ENCODE assay signal across 12 cellular contexts in the genomic region with DNA sequence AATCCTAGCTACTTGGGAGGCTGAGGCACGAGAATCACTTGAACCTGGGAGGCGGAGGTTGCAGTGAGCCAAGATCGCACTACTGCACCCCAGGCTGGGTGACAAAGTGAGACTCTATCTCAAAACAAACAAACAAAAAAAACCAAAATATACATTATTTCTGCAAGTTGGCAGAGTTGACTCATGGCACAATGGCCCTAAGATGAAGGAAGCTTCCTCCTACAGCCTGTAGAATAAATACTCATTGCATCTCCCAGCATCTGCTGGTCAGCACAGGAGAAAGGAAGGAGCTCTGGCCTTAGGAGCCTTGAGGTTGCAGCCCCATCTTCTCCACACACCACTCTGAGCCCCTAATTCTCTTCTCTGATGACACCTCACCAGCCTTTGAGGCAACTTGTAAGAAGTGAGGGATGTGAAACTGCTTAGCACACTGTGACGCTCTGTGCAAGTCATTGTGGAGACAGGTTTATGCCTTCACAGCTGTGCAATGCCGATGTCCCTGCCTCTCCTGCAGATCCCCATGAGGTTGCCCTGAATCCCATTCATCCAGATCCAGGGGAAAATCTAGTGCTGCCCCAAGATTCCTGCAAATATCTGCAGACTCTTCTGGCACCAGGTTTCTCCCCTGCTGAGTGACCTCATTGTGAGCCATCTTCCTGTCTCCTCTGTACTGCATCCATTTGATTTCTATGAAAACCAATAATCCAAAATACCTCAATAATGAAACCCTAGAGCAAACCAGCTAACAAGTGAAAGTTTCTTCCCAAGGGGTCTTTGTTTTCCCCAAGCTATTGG.
DNase-seq lines count a peak whose midpoint lies in the region; ATAC-seq and TF ChIP-seq lines count a peak whose summit lies in the region.
"Had no signal": no experiment of that assay in that cellular context is flagged by ENCODE, and none has a peak within 500 bp of the region (broad histone marks: within the 10 kb centered on the region; RNA-seq: fewer than 3 reads in every experiment).

No MANE protein-coding gene starts in this region.

- TF ChIP-seq CTCF in right atrium auricular region (IDR thresholded peaks at IDR 0.05), result no peak

- H3K36me3 Mint-ChIP-seq in immature natural killer cell, result peaks cover 0 to 6% (median 6%) of the 10 kb centered on the region in 3 donors
- H3K36me3 Mint-ChIP-seq in T-cell, result peaks cover 4% of the 10 kb centered on the region

- H3K4me3 ChIP-seq in ACC112 (ENCODE audit: low read depth, low read length) (0 out of 2 replicates have a peak overlapping the region, but pooled peaks have one; percentile 13), right atrium auricular region (no peak overlapping the region)
- H3K4me3 ChIP-seq: breast epithelium, PC-9 had no signal

- H3K27ac Mint-ChIP-seq in immature natural killer cell (peak overlapping the region in 3 of 6 donors; percentile 6 to 69 (median 23)), T-cell (no peak overlapping the region)

- H3K27ac ChIP-seq in ACC112 (ENCODE audit: low read depth, low read length) (peak overlapping the region; percentile 70), right atrium auricular region (no peak overlapping the region)
- H3K27ac ChIP-seq: PC-9 had no signal

- H3K27me3 Mint-ChIP-seq in immature natural killer cell (ENCODE audit: low read depth in 3 of 3), result peaks cover 2 to 3% (median 2%) of the 10 kb centered on the region in 3 donors
- no peaks in the 10 kb centered on the region for H3K27me3 Mint-ChIP-seq in T-cell

- peaks cover 24% of the 10 kb centered on the region for H3K4me1 ChIP-seq in ACC112 (ENCODE audit: control insufficient read depth, insufficient read depth, low read length, unreplicated experiment)
- H3K4me1 ChIP-seq in right atrium auricular region, result peaks cover 0 to 13% of the 10 kb centered on the region in 2 donors
- H3K4me1 ChIP-seq: breast epithelium had no signal

- H3K27me3 ChIP-seq in ACC112 (ENCODE audit: insufficient read depth, low read length) (0 out of 2 replicates have a peak, but pooled peaks cover 6% of the 10 kb centered on the region), right atrium auricular region (no peaks in the 10 kb centered on the region)
- H3K27me3 ChIP-seq: breast epithelium had no signal

- H3K9me3 ChIP-seq in right atrium auricular region, result peaks cover 0 to 4% of the 10 kb centered on the region in 2 donors

- CTCF ChIA-PET in T-cell (lab: Charles Lee), result interaction anchor here in 1 of 2 donors (0.5 kb wide), 1 partner anchor 590 kb away, joined by 3 read pairs; no protein-coding TSS in a partner anchor

- peak overlapping the region in 4 of 5 donors; percentile 9 to 24 (median 14) for H3K4me3 Mint-ChIP-seq in immature natural killer cell
- no peak overlapping the region for H3K4me3 Mint-ChIP-seq in T-cell
- H3K4me3 Mint-ChIP-seq: neural crest cell had no signal

- H3K9me3 Mint-ChIP-seq in immature natural killer cell (peaks cover 0 to 9% (median 4%) of the 10 kb centered on the region in 6 donors), T-cell (peaks cover 0 to 8% (median 6%) of the 10 kb centered on the region in 3 donors)

- ATAC-seq in GM21529 (IDR thresholded peaks at IDR 0.05; ENCODE audit: unreplicated experiment) (peak; percentile 88), HG03469 (IDR thresholded peaks at IDR 0.05; ENCODE audit: unreplicated experiment) (no peak), T-cell (replicated peaks in 1 of 4) (no peak)
- ATAC-seq in stimulated activated naive CD8-positive, alpha-beta T cell treated with anti-CD3 and anti-CD28 coated beads, Interleukin-15, Interleukin-2, amounts not matched to agents 100 U/mL and 50 U/mL, for 24 hours, result no peak

- peak overlapping the region; percentile 30 for H2AFZ ChIP-seq in ACC112 (ENCODE audit: low read length, unreplicated experiment)
- H2AFZ ChIP-seq: PC-9 had no signal

- H3K4me1 Mint-ChIP-seq in immature natural killer cell (peaks cover 70 to 74% of the 10 kb centered on the region in 2 donors), T-cell (peaks cover 22 to 39% (median 34%) of the 10 kb centered on the region in 3 donors)

- H3K36me3 ChIP-seq in ACC112 (ENCODE audit: insufficient read depth, low read length), result no peaks in the 10 kb centered on the region
- H3K36me3 ChIP-seq in right atrium auricular region, result peaks cover 6% of the 10 kb centered on the region
- H3K36me3 ChIP-seq: breast epithelium had no signal

- no peaks in the 10 kb centered on the region for H3K79me2 ChIP-seq in ACC112 (ENCODE audit: control insufficient read depth, insufficient read depth, low read length, unreplicated experiment)

- peak; percentile 31 for DNase-seq in RPMI7951 (ENCODE audit: low read depth)
- DNase-seq in immature natural killer cell, result no peak
- DNase-seq in T-cell, result no peak
- no peak for DNase-seq in right atrium auricular region (ENCODE audit: low spot score)
- DNase-seq in stimulated activated naive CD8-positive, alpha-beta T cell treated with anti-CD3 and anti-CD28 coated beads, Interleukin-15, Interleukin-2, amounts not matched to agents 100 U/mL and 50 U/mL, for 24 hours, result no peak
- DNase-seq: KBM-7, PC-9 had no signal

- POLR2A ChIA-PET in T-cell (lab: Charles Lee), result no interaction called here

Comparison
In these comparisons a context has a peak if more than half of its experiments do, and no peak if none do; other contexts are left out.
1. H3K4me3 Mint-ChIP-seq: peak in immature natural killer cell (4 of 5); none in T-cell (0 of 3).